ENCODE assay signal across 1 cellular context in the genomic region with DNA sequence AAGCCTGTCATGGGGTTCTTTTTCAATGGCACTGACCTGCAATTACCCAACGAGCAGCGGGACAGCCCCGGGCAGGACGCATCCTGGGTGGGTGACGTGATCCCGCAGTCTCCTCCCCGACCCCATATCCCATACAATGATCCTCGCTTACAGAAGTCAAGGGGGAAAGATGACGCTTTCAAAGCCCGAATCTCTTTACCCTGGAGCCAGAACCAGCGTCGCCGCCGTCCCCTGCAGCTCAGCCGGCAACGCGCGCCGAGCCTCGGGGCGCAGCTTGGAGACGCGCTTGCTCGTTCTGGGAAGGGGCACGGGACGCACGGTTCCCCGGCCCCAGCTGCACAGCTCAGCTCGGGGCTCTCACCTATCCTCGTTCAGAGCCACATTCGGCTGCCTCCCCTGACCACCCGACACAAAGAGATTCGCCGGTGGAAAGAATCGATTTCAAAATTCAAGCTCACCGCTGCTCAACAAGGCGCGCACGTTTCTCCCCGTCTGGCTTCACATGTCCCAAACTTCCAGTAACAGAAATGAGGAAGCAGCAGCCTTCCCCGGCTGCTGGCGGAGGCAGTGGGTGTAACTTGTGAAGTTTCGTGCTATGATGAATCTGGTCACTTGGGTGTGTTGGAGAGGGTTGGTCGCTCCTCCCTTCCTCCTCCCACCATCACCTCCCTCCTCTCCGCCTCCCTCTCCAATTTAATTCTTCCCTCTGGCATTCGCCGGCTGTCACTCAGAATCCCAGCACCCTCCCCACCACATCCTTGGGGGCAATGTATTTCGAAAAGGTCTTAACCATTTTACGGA.
TF ChIP-seq lines count a peak whose summit lies in the region.

A gene with protein sequence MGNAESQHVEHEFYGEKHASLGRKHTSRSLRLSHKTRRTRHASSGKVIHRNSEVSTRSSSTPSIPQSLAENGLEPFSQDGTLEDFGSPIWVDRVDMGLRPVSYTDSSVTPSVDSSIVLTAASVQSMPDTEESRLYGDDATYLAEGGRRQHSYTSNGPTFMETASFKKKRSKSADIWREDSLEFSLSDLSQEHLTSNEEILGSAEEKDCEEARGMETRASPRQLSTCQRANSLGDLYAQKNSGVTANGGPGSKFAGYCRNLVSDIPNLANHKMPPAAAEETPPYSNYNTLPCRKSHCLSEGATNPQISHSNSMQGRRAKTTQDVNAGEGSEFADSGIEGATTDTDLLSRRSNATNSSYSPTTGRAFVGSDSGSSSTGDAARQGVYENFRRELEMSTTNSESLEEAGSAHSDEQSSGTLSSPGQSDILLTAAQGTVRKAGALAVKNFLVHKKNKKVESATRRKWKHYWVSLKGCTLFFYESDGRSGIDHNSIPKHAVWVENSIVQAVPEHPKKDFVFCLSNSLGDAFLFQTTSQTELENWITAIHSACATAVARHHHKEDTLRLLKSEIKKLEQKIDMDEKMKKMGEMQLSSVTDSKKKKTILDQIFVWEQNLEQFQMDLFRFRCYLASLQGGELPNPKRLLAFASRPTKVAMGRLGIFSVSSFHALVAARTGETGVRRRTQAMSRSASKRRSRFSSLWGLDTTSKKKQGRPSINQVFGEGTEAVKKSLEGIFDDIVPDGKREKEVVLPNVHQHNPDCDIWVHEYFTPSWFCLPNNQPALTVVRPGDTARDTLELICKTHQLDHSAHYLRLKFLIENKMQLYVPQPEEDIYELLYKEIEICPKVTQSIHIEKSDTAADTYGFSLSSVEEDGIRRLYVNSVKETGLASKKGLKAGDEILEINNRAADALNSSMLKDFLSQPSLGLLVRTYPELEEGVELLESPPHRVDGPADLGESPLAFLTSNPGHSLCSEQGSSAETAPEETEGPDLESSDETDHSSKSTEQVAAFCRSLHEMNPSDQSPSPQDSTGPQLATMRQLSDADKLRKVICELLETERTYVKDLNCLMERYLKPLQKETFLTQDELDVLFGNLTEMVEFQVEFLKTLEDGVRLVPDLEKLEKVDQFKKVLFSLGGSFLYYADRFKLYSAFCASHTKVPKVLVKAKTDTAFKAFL (N-terminal part only) (minus strand): TSS at position 582 of the 801 bp plus-strand sequence. CDS start 77,289 bp downstream, outside the sequence.

TF ChIP-seq in GM12891, 5 proteins besides CTCF, POLR2A, EP300 and RAD21:
- TF ChIP-seq PAX5 (IDR thresholded peaks at IDR 0.05; ENCODE audit: insufficient read depth, low read length, severe bottlenecking) (no peak), POU2F2 (IDR thresholded peaks at IDR 0.05; ENCODE audit: low read depth, low read length) (no peak), POLR2AphosphoS5 (IDR thresholded peaks at IDR 0.05; ENCODE audit: low read depth, low read length) (no peak), SPI1 (IDR thresholded peaks at IDR 0.05; ENCODE audit: low read depth, low read length) (no peak), TAF1 (IDR thresholded peaks at IDR 0.05; ENCODE audit: low read depth, low read length) (no peak)
